ENCODE assay signal across 8 cellular contexts in the genomic region with DNA sequence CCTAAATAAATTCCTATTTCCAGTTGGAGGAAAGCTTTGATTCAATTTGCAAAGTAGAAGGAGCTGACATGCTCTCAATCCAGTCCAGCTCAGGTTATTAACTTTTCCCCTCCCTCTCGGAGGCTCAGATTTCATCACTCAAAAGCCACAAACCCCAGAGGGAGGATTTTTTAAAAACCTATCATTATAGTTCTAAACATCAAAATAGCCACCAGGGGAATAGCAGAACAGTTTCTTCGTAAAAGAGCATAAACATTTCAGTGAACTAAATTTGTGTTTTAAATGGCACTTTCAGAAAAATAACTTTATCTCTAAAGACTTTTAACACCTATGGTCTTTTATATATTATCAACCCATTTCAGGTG. TPM values are rescaled to one million over a fixed set of nuclear protein-coding genes. Genes with fewer than 3 reads are reported as not detected.
A peak's percentile ranks its signal among the peaks of the same experiment; 100 is the strongest.
DNase-seq lines count a peak whose midpoint lies in the region; ATAC-seq, FAIRE-seq and TF ChIP-seq lines count a peak whose summit lies in the region.

No MANE protein-coding gene starts in this region.

- peak overlapping the region in 1 of 2 donors; percentile 60 for H3K9ac ChIP-seq in colonic mucosa (ENCODE audit: low read depth in 2 of 2, low read length in 2 of 2)

- H3K27me3 ChIP-seq in colonic mucosa (no peaks in the 10 kb centered on the region), pancreas (no peaks in the 10 kb centered on the region)

- H3K36me3 ChIP-seq in colonic mucosa (no peaks in the 10 kb centered on the region), pancreas (no peaks in the 10 kb centered on the region)

- WGBS in pancreas, 2 donors = 0 to 3% methylated on average over 2 of the region's 2 CpGs

- intact Hi-C loops in colonic mucosa (cut with DNase I) (no loop called here), pancreas (cut with DNase I) (no loop called here)

- H3K4me3 ChIP-seq in colonic mucosa (no peak overlapping the region), pancreas (peak overlapping the region in 3 of 4 donors; percentile 0 to 36 (median 28))

- no peak for FAIRE-seq in pancreas (lab: Jason Lieb, UNC)

- no peak for TF ChIP-seq CTCF in colonic mucosa (IDR thresholded peaks at IDR 0.05)
- TF ChIP-seq CTCF in pancreas (IDR thresholded peaks at IDR 0.05) = no peak

- H3K4me1 ChIP-seq in colonic mucosa (peaks cover 18% of the 10 kb centered on the region), pancreas (peaks cover 53 to 86% (median 61%) of the 10 kb centered on the region in 3 donors)

- H3K9me3 ChIP-seq in colonic mucosa (no peaks in the 10 kb centered on the region), pancreas (no peaks in the 10 kb centered on the region)

- ATAC-seq in GM19452 (IDR thresholded peaks at IDR 0.05; ENCODE audit: unreplicated experiment) = peak; percentile 7
- peak in 3 of 4 donors; percentile 17 to 30 (median 28) for ATAC-seq in pancreas
- no peak for ATAC-seq in HG03442 (IDR thresholded peaks at IDR 0.05; ENCODE audit: unreplicated experiment)

- H3K27ac ChIP-seq in colonic mucosa (peak overlapping the region; percentile 83), pancreas (peak overlapping the region; percentile 18 to 90 (median 70))

- DNase-seq in NCI-H2171 (lab: John Stamatoyannopoulos, UW) (peak; percentile 30), colonic mucosa (no peak), pancreas (no peak), midbrain (lab: John Stamatoyannopoulos, UW) (no peak), HUDEP-2 (lab: John Stamatoyannopoulos, UW; ENCODE audit: unreplicated experiment in 76 of 76) (no peak), epidermal melanocyte (ENCODE audit: insufficient read length, low spot score) (no peak)

RNA-seq across cellular contexts. Expression of gene GPRIN3, which starts 8.8 kb away (rescaled TPM):
- total RNA-seq in colonic mucosa = 10 to 100 TPM; 22.5 to 26.8 TPM
- total RNA-seq in pancreas = 1 to 10 TPM; 2.5 to 7.6 (median 3.5) TPM
- polyA plus RNA-seq in pancreas = 1 to 10 TPM in 1 of 2 donors, under 1 TPM in 1; 0.84 to 2.0 TPM
